ENCODE assay signal across 9 cellular contexts in genomic region chr3:133474251-133474801, GRCh38.
DNase-seq lines count a peak whose midpoint lies in the region; TF ChIP-seq lines count a peak whose summit lies in the region.
"Had no signal": no experiment of that assay in that cellular context is flagged by ENCODE, and none has a peak within 500 bp of the region (broad histone marks: within the 10 kb centered on the region; RNA-seq: fewer than 3 reads in every experiment).

No MANE protein-coding gene starts in this region.

- no peaks in the 10 kb centered on the region for H3K36me3 Mint-ChIP-seq in mesothelial cell of epicardium

- no peaks in the 10 kb centered on the region for H3K36me3 ChIP-seq in Karpas-422 (ENCODE audit: insufficient read depth, low read length)

- H3K4me1 Mint-ChIP-seq in mesothelial cell of epicardium: peaks cover 38% of the 10 kb centered on the region

- peak overlapping the region; percentile 74 for H3K4me2 ChIP-seq in Karpas-422 (ENCODE audit: low read depth, low read length, poor library complexity, severe bottlenecking)

- no peak overlapping the region for H2AFZ ChIP-seq in Karpas-422 (ENCODE audit: low read length)

- H3K9me3 ChIP-seq in AG04450 (ENCODE audit: control insufficient read depth, insufficient read depth, low read length) (no peaks in the 10 kb centered on the region; the same call in 1 of the 2 replicates), Karpas-422 (ENCODE audit: low read length) (no peaks in the 10 kb centered on the region)

- no peak overlapping the region for H3K4me3 ChIP-seq in AG04450 (ENCODE audit: low read depth, low read length)
- peak overlapping the region; percentile 50 for H3K4me3 ChIP-seq in Karpas-422 (ENCODE audit: low read length)
- H3K4me3 ChIP-seq in cardiac fibroblast (replicated peaks in 1 of 2; ENCODE audit: low read depth in 2 of 2, low read length in 2 of 2): no peak overlapping the region
- H3K4me3 ChIP-seq: K562 had no signal

- CTCF ChIA-PET in AG04450 (lab: Charles Lee): interaction anchor here (0.7 to 2.6 kb wide), 10 partner anchors 10 to 748 kb away, joined by 3 to 17 read pairs (median 4); no protein-coding TSS in a partner anchor

- TF ChIP-seq CTCF in AG04450 (IDR thresholded peaks at IDR 0.05; ENCODE audit: low read depth, low read length): no peak
- no peak for TF ChIP-seq CTCF in cardiac fibroblast (IDR thresholded peaks at IDR 0.05; ENCODE audit: low read depth, low read length)
- no peak for TF ChIP-seq CTCF in mesothelial cell of epicardium (IDR thresholded peaks at IDR 0.05; ENCODE audit: unreplicated experiment)

- no peaks in the 10 kb centered on the region for H4K20me1 ChIP-seq in Karpas-422 (ENCODE audit: insufficient read depth, low read depth, low read length)

- peak overlapping the region; percentile 78 for H3K9ac ChIP-seq in Karpas-422 (ENCODE audit: low read length)

- H3K79me2 ChIP-seq in Karpas-422 (ENCODE audit: low read length): no peaks in the 10 kb centered on the region

- POLR2A ChIA-PET in AG04450 (lab: Yijun Ruan, JAX): interaction anchor here (0.6 to 1.7 kb wide), 6 partner anchors 11 to 105 kb away, joined by 3 to 7 read pairs (median 4); partner anchors contain the start of gene CDV3

- DNase-seq in AG04450 (ENCODE audit: low read depth, low spot score): peak; percentile 83
- peak; percentile 67 for DNase-seq in Karpas-422
- DNase-seq in cardiac fibroblast (ENCODE audit: low read depth in 2 of 2): peak; percentile 64 to 66
- no peak for DNase-seq in mesothelial cell of epicardium (ENCODE audit: low spot score in 2 of 2, unreplicated experiment in 2 of 2)
- no peak for DNase-seq in A172 (ENCODE audit: low spot score)
- DNase-seq in LoVo (ENCODE audit: low spot score): no peak
- no peak for DNase-seq in NCI-H526 treated with DMSO at 0.1 percent for 48 hours (lab: John Stamatoyannopoulos, UW)
- DNase-seq in middle frontal gyrus (ENCODE audit: extremely low spot score, low spot score): no peak

- no peaks in the 10 kb centered on the region for H3K27me3 Mint-ChIP-seq in mesothelial cell of epicardium (ENCODE audit: low read depth)

- H3K4me3 Mint-ChIP-seq in mesothelial cell of epicardium: no peak overlapping the region

- H3K27me3 ChIP-seq in AG04450 (ENCODE audit: control insufficient read depth, insufficient read depth, low read length) (no peaks in the 10 kb centered on the region), Karpas-422 (ENCODE audit: low read length) (no peaks in the 10 kb centered on the region)

- H3K27ac Mint-ChIP-seq in mesothelial cell of epicardium: peak overlapping the region; percentile 51

- H3K4me1 ChIP-seq in Karpas-422 (ENCODE audit: low read length): peaks cover 99% of the 10 kb centered on the region

- H3K27ac ChIP-seq in AG04450 (ENCODE audit: low read depth, low read length) (peak overlapping the region; percentile 75), Karpas-422 (ENCODE audit: low read length) (peak overlapping the region; percentile 98)

- H3K9me2 ChIP-seq in Karpas-422 (replicated peaks; ENCODE audit: insufficient read depth, low read length): no peaks in the 10 kb centered on the region

- no peaks in the 10 kb centered on the region for H3K9me3 Mint-ChIP-seq in mesothelial cell of epicardium

Comparison
In these comparisons a context has a peak if more than half of its experiments do, and no peak if none do; other contexts are left out.
1. DNase-seq: peak in AG04450 (single experiment), Karpas-422 (single experiment) and cardiac fibroblast (2 of 2); none in mesothelial cell of epicardium (0 of 2), A172 (single experiment), LoVo (single experiment), NCI-H526 treated with DMSO at 0.1 percent for 48 hours (single experiment) and middle frontal gyrus (single experiment).